In genomic region chr17:9175700-9176467, GRCh38 we compare ENCODE assay signal across 18 cellular contexts.
DNase-seq lines count a peak whose midpoint lies in the region; ATAC-seq, FAIRE-seq and TF ChIP-seq lines count a peak whose summit lies in the region.
"Had no signal": no experiment of that assay in that cellular context is flagged by ENCODE, and none has a peak within 500 bp of the region (broad histone marks: within the 10 kb centered on the region; RNA-seq: fewer than 3 reads in every experiment).

No MANE protein-coding gene starts in this region.

- H3K27ac ChIP-seq in K562 (ENCODE audit: extremely low read depth, low read depth, low read length), result no peak overlapping the region
- H3K27ac ChIP-seq: Peyer's patch had no signal

- no peaks in the 10 kb centered on the region for H3K36me3 ChIP-seq in K562 (ENCODE audit: control insufficient read depth, insufficient read depth, low read length)
- H3K36me3 ChIP-seq: Peyer's patch had no signal

- 2% methylated on average over 11 of the region's 14 CpGs for WGBS in K562 (ENCODE audit: insufficient coverage, low coverage, missing lambda C conversion rate)

- no peak overlapping the region for H3K4me3 ChIP-seq in K562
- H3K4me3 ChIP-seq: GM23338, Peyer's patch had no signal

- peaks cover 2 to 44% of the 10 kb centered on the region in 2 experiments; a peak in 3 of 5 replicates for H3K27me3 ChIP-seq in K562 (ENCODE audit: control insufficient read depth in 2 of 2, insufficient read depth in 2 of 2, low read length in 2 of 2)
- H3K27me3 ChIP-seq: Peyer's patch had no signal

- FAIRE-seq in K562 (lab: Jason Lieb, UNC), result no peak
- FAIRE-seq: D721Med had no signal

- TF ChIP-seq POLR2A in K562 (conservative IDR thresholded peaks at IDR 0.05), result no peak

- no peaks in the 10 kb centered on the region for H3K4me1 ChIP-seq in K562 (replicated peaks in 1 of 2; ENCODE audit: control insufficient read depth in 2 of 2, insufficient read depth in 2 of 2, low read length in 2 of 2)
- H3K4me1 ChIP-seq: Peyer's patch had no signal

- no peak overlapping the region for H2AFZ ChIP-seq in K562 (ENCODE audit: low read depth, low read length)
- H2AFZ ChIP-seq: GM23338 had no signal

- no peak for TF ChIP-seq EP300 in K562 (IDR thresholded peaks at IDR 0.05; ENCODE audit: low read length)

- H3K79me2 ChIP-seq in K562 (ENCODE audit: control insufficient read depth, insufficient read depth, low read length), result no peaks in the 10 kb centered on the region

- H3K4me2 ChIP-seq in K562 (ENCODE audit: insufficient read depth, low read length), result no peak overlapping the region
- H3K4me2 ChIP-seq: GM23338 had no signal

- CTCF ChIA-PET in K562 (lab: Yijun Ruan, JAX; ENCODE audit: low intra/inter-chr PET ratio), result no interaction called here

- H4K20me1 ChIP-seq in K562 (replicated peaks; ENCODE audit: control insufficient read depth, insufficient read depth, low read length), result no peaks in the 10 kb centered on the region

- peak; percentile 8 for DNase-seq in stimulated activated CD4-positive, alpha-beta T cell treated with anti-CD3 and anti-CD28 coated beads, Interleukin-15, amount 100 ng/mL, for 24 hours
- no peak for DNase-seq in stimulated activated CD4-positive, alpha-beta T cell treated with anti-CD3 and anti-CD28 coated beads, Interleukin-4, amount 100 ng/mL, for 24 hours
- DNase-seq in K562 (ENCODE audit: extremely low read depth in 1 of 4, low spot score in 3 of 4) (peak in 1 of 4 experiments; percentile 2), left lobe of liver (ENCODE audit: low spot score) (no peak), NCI-H345 (lab: John Stamatoyannopoulos, UW) (no peak)
- no peak for DNase-seq in activated naive CD4-positive, alpha-beta T cell treated with Interleukin-2 at 50 U/mL for 16 hours
- DNase-seq: CD4-positive, alpha-beta T cell; DMS79 treated with DMSO at 0.1 percent for 48 hours; GDM1; KG1; NCI-H1092; NCI-H446; NCI-H82; Peyer's patch; SHP77 had no signal

- BruUV-seq in K562 (replicated peaks; lab: Mats Ljungman, UMichigan), result no TSS peak

- no peak for TF ChIP-seq CTCF in K562 (IDR thresholded peaks at IDR 0.05 in 2 of 3, conservative IDR thresholded peaks at IDR 0.05 in 1 of 3; ENCODE audit: insufficient read depth in 2 of 3, low read depth in 1 of 3, low read length in 3 of 3)

- in situ Hi-C loops in K562 (cut with MboI), result no loop called here

- POLR2A ChIA-PET in K562 (lab: Yijun Ruan, JAX), result interaction anchor here (0.9 kb wide), 1 partner anchor 64 kb away, joined by 3 read pairs; no protein-coding TSS in a partner anchor

- no peak for ATAC-seq in K562
- peak; percentile 3 for ATAC-seq in left lobe of liver
- no peak for ATAC-seq in GM19397 (IDR thresholded peaks at IDR 0.05; ENCODE audit: unreplicated experiment)
- ATAC-seq: GM23338 had no signal

- no peak overlapping the region for H3K9ac ChIP-seq in K562 (ENCODE audit: insufficient read depth in 1 of 2, low read depth in 2 of 2, low read length in 2 of 2)

- TF ChIP-seq RAD21 in K562 (CRISPR knock-in tag; conservative IDR thresholded peaks at IDR 0.05 in 1 of 2, IDR thresholded peaks at IDR 0.05 in 1 of 2), result no peak

- no peaks in the 10 kb centered on the region for H3K9me1 ChIP-seq in K562 (ENCODE audit: control insufficient read depth, insufficient read depth, low read length)

- no peaks in the 10 kb centered on the region for H3K9me3 ChIP-seq in K562 (replicated peaks; ENCODE audit: control insufficient read depth, insufficient read depth, low read depth, low read length)
- H3K9me3 ChIP-seq: Peyer's patch had no signal

- intact Hi-C loops in K562 (cut with micrococcal nuclease), result no loop called here

TF ChIP-seq in K562, 482 proteins besides CTCF, POLR2A, EP300 and RAD21:
- TF ChIP-seq EGR1 (conservative IDR thresholded peaks at IDR 0.05) (peak; percentile 74), ZNF174 (CRISPR knock-in tag; IDR thresholded peaks at IDR 0.05) (no peak)
